8 cellular contexts compared by ENCODE assay signal in genomic region chr22:31230871-31231621, GRCh38. TPM values are rescaled to one million over a fixed set of nuclear protein-coding genes. Genes with fewer than 3 reads are reported as not detected.
A peak's percentile ranks its signal among the peaks of the same experiment; 100 is the strongest.
DNase-seq lines count a peak whose midpoint lies in the region; ATAC-seq and TF ChIP-seq lines count a peak whose summit lies in the region.

No MANE protein-coding gene starts in this region.

- peaks cover 11 to 25% (median 21%) of the 10 kb centered on the region in 4 donors for H3K4me1 ChIP-seq in liver (ENCODE audit: control insufficient read depth in 4 of 4, insufficient read depth in 4 of 4, low read length in 3 of 4)
- peaks cover 13 to 74% (median 44%) of the 10 kb centered on the region in 5 donors for H3K4me1 ChIP-seq in subcutaneous abdominal adipose tissue (ENCODE audit: control insufficient read depth in 5 of 5, insufficient read depth in 5 of 5, low read length in 5 of 5)

- H3K27ac Mint-ChIP-seq in HFFc6: no peak overlapping the region

- no peaks in the 10 kb centered on the region; the same call in 1 of the 2 replicates for H3K27me3 Mint-ChIP-seq in HFFc6 (ENCODE audit: insufficient read depth)

- ATAC-seq in GM18870 (IDR thresholded peaks at IDR 0.05; ENCODE audit: unreplicated experiment) (no peak), HG02852 (IDR thresholded peaks at IDR 0.05; ENCODE audit: unreplicated experiment) (no peak)

- no peaks in the 10 kb centered on the region for H3K9me3 ChIP-seq in liver (ENCODE audit: control insufficient read depth in 4 of 4, low read length in 3 of 4)
- H3K9me3 ChIP-seq in subcutaneous abdominal adipose tissue (ENCODE audit: control insufficient read depth in 5 of 5, low read length in 5 of 5): no peaks in the 10 kb centered on the region

- no peaks in the 10 kb centered on the region for H3K36me3 Mint-ChIP-seq in HFFc6 (ENCODE audit: low read depth)

- peak overlapping the region; percentile 58 to 96 for H3K27ac ChIP-seq in liver (ENCODE audit: low read depth in 1 of 2, low read length in 2 of 2)
- H3K27ac ChIP-seq in subcutaneous abdominal adipose tissue (ENCODE audit: low read depth, low read length): peak overlapping the region; percentile 74

- peaks cover 0 to 6% (median 0%) of the 10 kb centered on the region in 4 donors for H3K36me3 ChIP-seq in liver (ENCODE audit: control insufficient read depth in 4 of 4, insufficient read depth in 3 of 4, low read depth in 1 of 4, low read length in 3 of 4)
- H3K36me3 ChIP-seq in subcutaneous abdominal adipose tissue (ENCODE audit: control insufficient read depth in 5 of 5, insufficient read depth in 5 of 5, low read length in 5 of 5): peaks cover 0 to 2% (median 0%) of the 10 kb centered on the region in 5 donors

- H3K4me1 Mint-ChIP-seq in HFFc6 (ENCODE audit: low read depth): peaks cover 27% of the 10 kb centered on the region

- H3K27me3 ChIP-seq in liver (ENCODE audit: control insufficient read depth in 4 of 4, insufficient read depth in 4 of 4, low read length in 3 of 4): no peaks in the 10 kb centered on the region
- no peaks in the 10 kb centered on the region for H3K27me3 ChIP-seq in subcutaneous abdominal adipose tissue (ENCODE audit: control insufficient read depth in 5 of 5, insufficient read depth in 4 of 5, low read length in 5 of 5)

- DNase-seq in COR-L47 (lab: John Stamatoyannopoulos, UW): peak; percentile 51
- peak; percentile 53 for DNase-seq in HFFc6
- DNase-seq in T-helper 9 cell: peak; percentile 39
- peak; percentile 75 for DNase-seq in cerebellar cortex (ENCODE audit: low spot score)

- no peak overlapping the region for H3K4me3 Mint-ChIP-seq in HFFc6

- peak; percentile 99 for TF ChIP-seq RAD21 in liver (IDR thresholded peaks at IDR 0.05)

- H3K9ac ChIP-seq in liver (ENCODE audit: low read depth in 1 of 2, low read length in 2 of 2) (peak overlapping the region in 1 of 2 donors; percentile 18), subcutaneous abdominal adipose tissue (ENCODE audit: low read length in 5 of 5) (peak overlapping the region in 2 of 5 donors; percentile 53 to 69)

- H3K4me3 ChIP-seq in liver (ENCODE audit: low read depth in 1 of 3, low read length in 3 of 3) (no peak overlapping the region), subcutaneous abdominal adipose tissue (ENCODE audit: low read depth in 1 of 5, low read length in 5 of 5) (no peak overlapping the region)

- peak; percentile 78 for TF ChIP-seq CTCF in HFFc6 (IDR thresholded peaks at IDR 0.05)
- peak; percentile 95 for TF ChIP-seq CTCF in liver (IDR thresholded peaks at IDR 0.05; ENCODE audit: low read depth, low read length, missing input control)

- H3K9me3 Mint-ChIP-seq in HFFc6: no peaks in the 10 kb centered on the region

- 35% methylated on average over 3 of the region's 3 CpGs for WGBS in liver

TF ChIP-seq in liver, 16 proteins besides CTCF, POLR2A, EP300 and RAD21:
- peak; percentile 69 for TF ChIP-seq NR2F2 (IDR thresholded peaks at IDR 0.05)
- peak; percentile 15 for TF ChIP-seq YY1 (IDR thresholded peaks at IDR 0.05)
- peak in 1 of 2 donors; percentile 24 for TF ChIP-seq HNF4A (conservative IDR thresholded peaks at IDR 0.05)
- TF ChIP-seq, protein P1, sequence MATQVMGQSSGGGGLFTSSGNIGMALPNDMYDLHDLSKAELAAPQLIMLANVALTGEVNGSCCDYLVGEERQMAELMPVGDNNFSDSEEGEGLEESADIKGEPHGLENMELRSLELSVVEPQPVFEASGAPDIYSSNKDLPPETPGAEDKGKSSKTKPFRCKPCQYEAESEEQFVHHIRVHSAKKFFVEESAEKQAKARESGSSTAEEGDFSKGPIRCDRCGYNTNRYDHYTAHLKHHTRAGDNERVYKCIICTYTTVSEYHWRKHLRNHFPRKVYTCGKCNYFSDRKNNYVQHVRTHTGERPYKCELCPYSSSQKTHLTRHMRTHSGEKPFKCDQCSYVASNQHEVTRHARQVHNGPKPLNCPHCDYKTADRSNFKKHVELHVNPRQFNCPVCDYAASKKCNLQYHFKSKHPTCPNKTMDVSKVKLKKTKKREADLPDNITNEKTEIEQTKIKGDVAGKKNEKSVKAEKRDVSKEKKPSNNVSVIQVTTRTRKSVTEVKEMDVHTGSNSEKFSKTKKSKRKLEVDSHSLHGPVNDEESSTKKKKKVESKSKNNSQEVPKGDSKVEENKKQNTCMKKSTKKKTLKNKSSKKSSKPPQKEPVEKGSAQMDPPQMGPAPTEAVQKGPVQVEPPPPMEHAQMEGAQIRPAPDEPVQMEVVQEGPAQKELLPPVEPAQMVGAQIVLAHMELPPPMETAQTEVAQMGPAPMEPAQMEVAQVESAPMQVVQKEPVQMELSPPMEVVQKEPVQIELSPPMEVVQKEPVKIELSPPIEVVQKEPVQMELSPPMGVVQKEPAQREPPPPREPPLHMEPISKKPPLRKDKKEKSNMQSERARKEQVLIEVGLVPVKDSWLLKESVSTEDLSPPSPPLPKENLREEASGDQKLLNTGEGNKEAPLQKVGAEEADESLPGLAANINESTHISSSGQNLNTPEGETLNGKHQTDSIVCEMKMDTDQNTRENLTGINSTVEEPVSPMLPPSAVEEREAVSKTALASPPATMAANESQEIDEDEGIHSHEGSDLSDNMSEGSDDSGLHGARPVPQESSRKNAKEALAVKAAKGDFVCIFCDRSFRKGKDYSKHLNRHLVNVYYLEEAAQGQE (IDR thresholded peaks at IDR 0.05): no peak
- no peak for TF ChIP-seq FOXA1 (IDR thresholded peaks at IDR 0.05)
- TF ChIP-seq JUND (IDR thresholded peaks at IDR 0.05): no peak
- TF ChIP-seq SP1 (IDR thresholded peaks at IDR 0.05): no peak
- TF ChIP-seq GABPA (IDR thresholded peaks at IDR 0.05 in 1 of 2, conservative IDR thresholded peaks at IDR 0.05 in 1 of 2): no peak
- TF ChIP-seq RXRA (IDR thresholded peaks at IDR 0.05): peak in 1 of 2 donors; percentile 32
- no peak for TF ChIP-seq TAF1 (conservative IDR thresholded peaks at IDR 0.05)
- TF ChIP-seq, protein P2, sequence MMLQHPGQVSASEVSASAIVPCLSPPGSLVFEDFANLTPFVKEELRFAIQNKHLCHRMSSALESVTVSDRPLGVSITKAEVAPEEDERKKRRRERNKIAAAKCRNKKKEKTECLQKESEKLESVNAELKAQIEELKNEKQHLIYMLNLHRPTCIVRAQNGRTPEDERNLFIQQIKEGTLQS (IDR thresholded peaks at IDR 0.05): no peak
- TF ChIP-seq, protein P3, sequence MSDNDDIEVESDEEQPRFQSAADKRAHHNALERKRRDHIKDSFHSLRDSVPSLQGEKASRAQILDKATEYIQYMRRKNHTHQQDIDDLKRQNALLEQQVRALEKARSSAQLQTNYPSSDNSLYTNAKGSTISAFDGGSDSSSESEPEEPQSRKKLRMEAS (IDR thresholded peaks at IDR 0.05): peak; percentile 42
- TF ChIP-seq HNF4G (IDR thresholded peaks at IDR 0.05): no peak
- TF ChIP-seq, protein P4, sequence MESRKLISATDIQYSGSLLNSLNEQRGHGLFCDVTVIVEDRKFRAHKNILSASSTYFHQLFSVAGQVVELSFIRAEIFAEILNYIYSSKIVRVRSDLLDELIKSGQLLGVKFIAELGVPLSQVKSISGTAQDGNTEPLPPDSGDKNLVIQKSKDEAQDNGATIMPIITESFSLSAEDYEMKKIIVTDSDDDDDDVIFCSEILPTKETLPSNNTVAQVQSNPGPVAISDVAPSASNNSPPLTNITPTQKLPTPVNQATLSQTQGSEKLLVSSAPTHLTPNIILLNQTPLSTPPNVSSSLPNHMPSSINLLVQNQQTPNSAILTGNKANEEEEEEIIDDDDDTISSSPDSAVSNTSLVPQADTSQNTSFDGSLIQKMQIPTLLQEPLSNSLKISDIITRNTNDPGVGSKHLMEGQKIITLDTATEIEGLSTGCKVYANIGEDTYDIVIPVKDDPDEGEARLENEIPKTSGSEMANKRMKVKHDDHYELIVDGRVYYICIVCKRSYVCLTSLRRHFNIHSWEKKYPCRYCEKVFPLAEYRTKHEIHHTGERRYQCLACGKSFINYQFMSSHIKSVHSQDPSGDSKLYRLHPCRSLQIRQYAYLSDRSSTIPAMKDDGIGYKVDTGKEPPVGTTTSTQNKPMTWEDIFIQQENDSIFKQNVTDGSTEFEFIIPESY (IDR thresholded peaks at IDR 0.05): no peak
- no peak for TF ChIP-seq EGR1 (IDR thresholded peaks at IDR 0.05; ENCODE audit: low read depth in 2 of 2)
- TF ChIP-seq FOXA2 (IDR thresholded peaks at IDR 0.05): peak; percentile 59
TF ChIP-seq in liver: peak in this region for 6.

RNA-seq across cellular contexts. Expression of gene LIMK2, which starts 18.9 kb away (rescaled TPM):
- total RNA-seq in HFFc6 (2021; fragmentation: NEBNext Ultra II Directional; extraction: Animal tissue kit (Norgen Biotek cat#: 25700)): 10 to 100 TPM; 27.9 to 31.4 (median 28.9) TPM
- 10 to 100 TPM; 13.6 to 39.2 TPM for total RNA-seq in liver
- 10 to 100 TPM in 1 of 2 donors, 1 to 10 TPM in 1; 6.6 to 13.3 TPM for polyA plus RNA-seq in liver
